15 cellular contexts compared by ENCODE assay signal in genomic region chr5:133916914-133917313, GRCh38. TPM values are rescaled to one million over a fixed set of nuclear protein-coding genes. Genes with fewer than 3 reads are reported as not detected.
DNase-seq lines count a peak whose midpoint lies in the region; ATAC-seq and TF ChIP-seq lines count a peak whose summit lies in the region.
"Had no signal": no experiment of that assay in that cellular context is flagged by ENCODE, and none has a peak within 500 bp of the region (broad histone marks: within the 10 kb centered on the region; RNA-seq: fewer than 3 reads in every experiment).

No MANE protein-coding gene starts in this region.

- H3K4me1 ChIP-seq in spleen, result peaks cover 0 to 7% (median 0%) of the 10 kb centered on the region in 6 donors
- H3K4me1 ChIP-seq: HAP-1 had no signal

- ATAC-seq in HG03439 (IDR thresholded peaks at IDR 0.05; ENCODE audit: unreplicated experiment) (no peak), HG03460 (IDR thresholded peaks at IDR 0.05; ENCODE audit: unreplicated experiment) (no peak), GM18502 (IDR thresholded peaks at IDR 0.05; ENCODE audit: poor library complexity, unreplicated experiment) (no peak)
- ATAC-seq: GM12878 had no signal

- 85 to 94% (median 88%) methylated on average over 6 of the region's 6 CpGs for WGBS in spleen, 5 donors

- no peaks in the 10 kb centered on the region for H3K27me3 ChIP-seq in spleen (replicated peaks in 1 of 7)

- no peaks in the 10 kb centered on the region for H3K9me3 ChIP-seq in spleen
- H3K9me3 ChIP-seq: HAP-1 had no signal

- intact Hi-C loops in spleen (cut with DNase I; ENCODE audit: low total_unique reads), result no loop called here

- peak; percentile 62 for DNase-seq in NCI-H1092 treated with DMSO at 0.1 percent for 48 hours (lab: John Stamatoyannopoulos, UW)
- no peak for DNase-seq in NCI-H1092 (lab: John Stamatoyannopoulos, UW)
- peak; percentile 14 for DNase-seq in COLO668 (lab: John Stamatoyannopoulos, UW; ENCODE audit: unreplicated experiment)
- peak; percentile 75 for DNase-seq in NCI-H345 (lab: John Stamatoyannopoulos, UW)
- peak; percentile 53 for DNase-seq in spleen
- DNase-seq: ACHN; C1 segment of cervical spinal cord; CD4-positive, alpha-beta T cell; DMS79; GOT3 had no signal

- H3K36me3 ChIP-seq in spleen, result no peaks in the 10 kb centered on the region
- H3K36me3 ChIP-seq: HAP-1 had no signal

- TF ChIP-seq POLR2A in spleen (IDR thresholded peaks at IDR 0.05), result no peak

- no peak for TF ChIP-seq CTCF in spleen (IDR thresholded peaks at IDR 0.05 in 8 of 11, conservative IDR thresholded peaks at IDR 0.05 in 3 of 11)

- no peak overlapping the region for H3K27ac ChIP-seq in spleen

- no peak overlapping the region for H3K4me3 ChIP-seq in spleen
- H3K4me3 ChIP-seq: GM12878, HAP-1 had no signal

RNA-seq across cellular contexts. Expression of gene C5orf15, which starts 51.5 kb away (rescaled TPM):
- total RNA-seq in spleen, result 10 to 100 TPM; 25.4 to 49.6 (median 28.6) TPM
- 10 to 100 TPM; 28.1 to 28.8 (median 28.4) TPM for polyA plus RNA-seq in spleen
